Comparison of ENCODE assay signal across 2 cellular contexts in genomic region chr17:75773121-75773807, GRCh38.
TF ChIP-seq lines count a peak whose summit lies in the region.

No MANE protein-coding gene starts in this region.

TF ChIP-seq in A549, 52 proteins besides CTCF, POLR2A, EP300 and RAD21:
- TF ChIP-seq HMGXB4 (CRISPR knock-in tag; IDR thresholded peaks at IDR 0.05; ENCODE audit: borderline replicate concordance) (no peak), EHMT2 (IDR thresholded peaks at IDR 0.05; ENCODE audit: low read depth) (no peak), POLR2AphosphoS2 (conservative IDR thresholded peaks at IDR 0.05; ENCODE audit: low read length) (peak; percentile 67; the same call in 1 of the 2 replicates)

TF ChIP-seq in IMR-90, 13 proteins besides CTCF, POLR2A, EP300 and RAD21:
- TF ChIP-seq ELK1 (IDR thresholded peaks at IDR 0.05; ENCODE audit: borderline replicate concordance, low read depth, low read length) (no peak), CEBPB (IDR thresholded peaks at IDR 0.05; ENCODE audit: low read depth, low read length) (no peak), MXI1 (IDR thresholded peaks at IDR 0.05; ENCODE audit: borderline replicate concordance, low read depth, low read length) (no peak)
